ENCODE assay signal across 8 cellular contexts in the genomic region with DNA sequence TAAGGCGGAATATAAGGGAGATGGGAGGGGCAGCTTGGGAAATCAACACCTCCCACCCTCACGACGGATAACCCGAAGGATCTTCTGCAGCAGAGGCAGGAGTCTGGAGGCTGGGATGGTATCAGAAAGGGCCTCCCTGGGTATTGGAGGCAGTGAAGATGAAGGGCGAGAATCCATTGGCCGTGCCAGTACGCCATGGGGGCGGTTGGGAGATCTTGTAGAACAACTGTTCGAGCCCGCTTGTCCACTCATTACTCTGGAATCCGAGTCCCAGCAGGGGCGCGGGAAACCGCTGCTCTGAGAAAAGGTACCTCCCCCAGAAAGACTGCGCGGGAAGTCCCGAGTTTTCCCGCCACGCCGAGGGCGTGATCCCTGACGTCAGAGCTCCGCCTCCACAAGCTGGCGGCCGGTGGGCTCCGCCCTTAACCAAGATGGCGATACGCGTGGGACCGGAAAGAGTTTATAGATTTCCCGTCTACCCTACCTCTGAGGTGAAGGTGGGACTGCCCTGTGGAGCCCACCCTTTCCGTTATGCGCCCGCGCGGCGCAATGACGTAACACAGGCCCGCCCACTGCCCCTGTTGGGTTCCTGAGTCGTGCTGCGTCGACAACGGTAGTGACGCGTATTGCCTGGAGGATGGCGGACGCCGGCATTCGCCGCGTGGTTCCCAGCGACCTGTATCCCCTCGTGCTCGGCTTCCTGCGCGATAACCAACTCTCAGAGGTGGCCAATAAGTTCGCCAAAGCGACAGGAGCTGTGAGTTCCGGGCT. TPM values are rescaled to one million over a fixed set of nuclear protein-coding genes. Genes with fewer than 3 reads are reported as not detected.
DNase-seq lines count a peak whose midpoint lies in the region; ATAC-seq and TF ChIP-seq lines count a peak whose summit lies in the region.

A gene (plus strand): TSS at position 616 of the 771 bp plus-strand sequence. CDS start 22 bp downstream, at position 638.

- peaks cover 27% of the 10 kb centered on the region for H4K20me1 ChIP-seq in SK-N-SH (ENCODE audit: insufficient read depth)

- H3K36me3 ChIP-seq in SK-N-SH (replicated peaks in 1 of 2; ENCODE audit: control insufficient read depth in 1 of 2, insufficient read depth in 2 of 2, low read length in 1 of 2) = peaks cover 36 to 54% of the 10 kb centered on the region in 2 experiments
- H3K36me3 ChIP-seq in gastroesophageal sphincter = peaks cover 0 to 65% of the 10 kb centered on the region in 2 donors
- H3K36me3 ChIP-seq in neutrophil = peaks cover 4% of the 10 kb centered on the region

- peaks cover 47% of the 10 kb centered on the region for H3K79me2 ChIP-seq in SK-N-SH (ENCODE audit: insufficient read depth)

- no peaks in the 10 kb centered on the region for H3K9me2 ChIP-seq in SK-N-SH

- H2AFZ ChIP-seq in SK-N-SH (ENCODE audit: low read depth) = peak within 1 kb of the TSS; percentile 76; the same call in 1 of the 2 replicates

- TF ChIP-seq EP300 in SK-N-SH (IDR thresholded peaks at IDR 0.05; ENCODE audit: borderline replicate concordance in 1 of 2, low read depth in 1 of 2, low read length in 1 of 2) (0 out of 4 replicates have a peak, but pooled peaks of 1 of the 2 experiments have one; percentile 15), gastroesophageal sphincter (IDR thresholded peaks at IDR 0.05) (peak; percentile 29)

- TF ChIP-seq POLR2A in gastroesophageal sphincter (IDR thresholded peaks at IDR 0.05) = peak; percentile 71 to 87

- H3K4me3 ChIP-seq in SK-N-SH (ENCODE audit: low read depth in 2 of 2, low read length in 1 of 2) (peak within 1 kb of the TSS; percentile 81 to 91), gastroesophageal sphincter (peak within 1 kb of the TSS; percentile 71 to 74), neutrophil (ENCODE audit: low read depth in 1 of 2, low read length in 1 of 2) (peak within 1 kb of the TSS; percentile 80 to 94)

- H3K9ac ChIP-seq in SK-N-SH = peak within 1 kb of the TSS; percentile 91

- H3K4me2 ChIP-seq in SK-N-SH = peak within 1 kb of the TSS; percentile 93

- WGBS in SK-N-SH (ENCODE audit: low lambda C conversion rate) = 7% methylated on average over 34 of the region's 59 CpGs
- 10 to 16% methylated on average over 7 to 18 of the region's 59 CpGs for WGBS in gastroesophageal sphincter (ENCODE audit: low coverage in 1 of 2), 2 donors

- POLR2A ChIA-PET in SK-N-SH (lab: Yijun Ruan, JAX) = interaction anchor here (0.7 to 2.7 kb wide), 2 partner anchors 14 to 33 kb away, joined by 3 to 12 read pairs; no protein-coding TSS in a partner anchor

- CTCF ChIA-PET in SK-N-SH (lab: Yijun Ruan, JAX) = interaction anchor here (0.7 to 1.6 kb wide), 7 partner anchors 8 to 78 kb away, joined by 3 to 6 read pairs (median 3); a partner anchor contains a TSS

- no peaks in the 10 kb centered on the region for H3K9me3 ChIP-seq in SK-N-SH
- H3K9me3 ChIP-seq in gastroesophageal sphincter = no peaks in the 10 kb centered on the region
- H3K9me3 ChIP-seq in neutrophil = no peaks in the 10 kb centered on the region

- TF ChIP-seq CTCF in SK-N-SH (IDR thresholded peaks at IDR 0.05) (no peak), gastroesophageal sphincter (IDR thresholded peaks at IDR 0.05) (peak in 1 of 4 experiments; percentile 1), neutrophil (IDR thresholded peaks at IDR 0.05) (no peak)

- H3K27me3 ChIP-seq in SK-N-SH (ENCODE audit: insufficient read depth) (no peaks in the 10 kb centered on the region), gastroesophageal sphincter (no peaks in the 10 kb centered on the region), neutrophil (no peaks in the 10 kb centered on the region)

- ATAC-seq in HG02571 (IDR thresholded peaks at IDR 0.05; ENCODE audit: unreplicated experiment) (peak; percentile 86), gastroesophageal sphincter (peak; percentile 98)

- peak; percentile 97 for DNase-seq in GM04504 (ENCODE audit: low read depth)
- DNase-seq in NCI-H1048 (lab: John Stamatoyannopoulos, UW) = peak; percentile 96
- DNase-seq in SK-N-SH = peak; percentile 95
- DNase-seq in activated naive CD4-positive, alpha-beta T cell treated with anti-CD3 and anti-CD28 coated beads, Interleukin-2, amount 50 U/mL, for 16 hours = peak; percentile 99
- peak; percentile 87 to 99 (median 95) for DNase-seq in substantia nigra (lab: John Stamatoyannopoulos, UW)

- peaks cover 50% of the 10 kb centered on the region for H3F3A ChIP-seq in SK-N-SH (replicated peaks; ENCODE audit: insufficient read depth)

- no peak for TF ChIP-seq RAD21 in SK-N-SH (IDR thresholded peaks at IDR 0.05; ENCODE audit: low read length)

- H3K4me1 ChIP-seq in SK-N-SH (ENCODE audit: control insufficient read depth in 1 of 2, insufficient read depth in 2 of 2, low read depth in 1 of 2, low read length in 1 of 2) = peaks cover 7 to 15% of the 10 kb centered on the region in 2 experiments; a peak in 2 of 4 replicates
- H3K4me1 ChIP-seq in gastroesophageal sphincter = peaks cover 0 to 33% (median 6%) of the 10 kb centered on the region in 3 donors
- peaks cover 11 to 18% of the 10 kb centered on the region in 2 experiments for H3K4me1 ChIP-seq in neutrophil (ENCODE audit: control insufficient read depth in 1 of 2, insufficient read depth in 1 of 2, low read depth in 1 of 2, low read length in 1 of 2)

- H3K27ac ChIP-seq in SK-N-SH (ENCODE audit: low read depth in 2 of 2, low read length in 1 of 2) = peak within 1 kb of the TSS; percentile 81 to 91
- H3K27ac ChIP-seq in gastroesophageal sphincter = peak within 1 kb of the TSS; percentile 83 to 94 (median 89)
- H3K27ac ChIP-seq in neutrophil = peak within 1 kb of the TSS; percentile 80
- peak within 1 kb of the TSS; percentile 73 for H3K27ac ChIP-seq in substantia nigra (ENCODE audit: low read depth, low read length, poor library complexity, severe bottlenecking)

TF ChIP-seq in SK-N-SH, 30 proteins besides CTCF, POLR2A, EP300 and RAD21 (continues in another document):
- TF ChIP-seq RCOR1 (IDR thresholded peaks at IDR 0.05; ENCODE audit: low read length) = peak; percentile 45; the same call in 1 of the 2 replicates
- peak; percentile 83 for TF ChIP-seq TAF1 (IDR thresholded peaks at IDR 0.05; ENCODE audit: borderline replicate concordance, low read depth, low read length)
- TF ChIP-seq, protein P1, sequence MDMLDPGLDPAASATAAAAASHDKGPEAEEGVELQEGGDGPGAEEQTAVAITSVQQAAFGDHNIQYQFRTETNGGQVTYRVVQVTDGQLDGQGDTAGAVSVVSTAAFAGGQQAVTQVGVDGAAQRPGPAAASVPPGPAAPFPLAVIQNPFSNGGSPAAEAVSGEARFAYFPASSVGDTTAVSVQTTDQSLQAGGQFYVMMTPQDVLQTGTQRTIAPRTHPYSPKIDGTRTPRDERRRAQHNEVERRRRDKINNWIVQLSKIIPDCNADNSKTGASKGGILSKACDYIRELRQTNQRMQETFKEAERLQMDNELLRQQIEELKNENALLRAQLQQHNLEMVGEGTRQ (IDR thresholded peaks at IDR 0.05; ENCODE audit: borderline replicate concordance, low read depth, low read length) = peak; percentile 14; the same call in 1 of the 2 replicates
- peak; percentile 55; the same call in 1 of the 2 replicates for TF ChIP-seq RXRA (IDR thresholded peaks at IDR 0.05; ENCODE audit: borderline replicate concordance, low read depth)
- TF ChIP-seq FOXJ3 (CRISPR knock-in tag; IDR thresholded peaks at IDR 0.05) = no peak
- TF ChIP-seq MEF2A (IDR thresholded peaks at IDR 0.05; ENCODE audit: borderline replicate concordance, low read depth) = no peak
- TF ChIP-seq, protein P2, sequence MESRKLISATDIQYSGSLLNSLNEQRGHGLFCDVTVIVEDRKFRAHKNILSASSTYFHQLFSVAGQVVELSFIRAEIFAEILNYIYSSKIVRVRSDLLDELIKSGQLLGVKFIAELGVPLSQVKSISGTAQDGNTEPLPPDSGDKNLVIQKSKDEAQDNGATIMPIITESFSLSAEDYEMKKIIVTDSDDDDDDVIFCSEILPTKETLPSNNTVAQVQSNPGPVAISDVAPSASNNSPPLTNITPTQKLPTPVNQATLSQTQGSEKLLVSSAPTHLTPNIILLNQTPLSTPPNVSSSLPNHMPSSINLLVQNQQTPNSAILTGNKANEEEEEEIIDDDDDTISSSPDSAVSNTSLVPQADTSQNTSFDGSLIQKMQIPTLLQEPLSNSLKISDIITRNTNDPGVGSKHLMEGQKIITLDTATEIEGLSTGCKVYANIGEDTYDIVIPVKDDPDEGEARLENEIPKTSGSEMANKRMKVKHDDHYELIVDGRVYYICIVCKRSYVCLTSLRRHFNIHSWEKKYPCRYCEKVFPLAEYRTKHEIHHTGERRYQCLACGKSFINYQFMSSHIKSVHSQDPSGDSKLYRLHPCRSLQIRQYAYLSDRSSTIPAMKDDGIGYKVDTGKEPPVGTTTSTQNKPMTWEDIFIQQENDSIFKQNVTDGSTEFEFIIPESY (IDR thresholded peaks at IDR 0.05; ENCODE audit: borderline replicate concordance, low read depth) = peak; percentile 87
- TF ChIP-seq TEAD4 (IDR thresholded peaks at IDR 0.05; ENCODE audit: borderline replicate concordance, insufficient read depth) = peak; percentile 64; the same call in 1 of the 2 replicates
- no peak for TF ChIP-seq GATA2 (CRISPR knock-in tag; IDR thresholded peaks at IDR 0.05)
- no peak for TF ChIP-seq EZH2phosphoT487 (IDR thresholded peaks at IDR 0.05; ENCODE audit: borderline replicate concordance, low read depth)
- TF ChIP-seq, protein P3, sequence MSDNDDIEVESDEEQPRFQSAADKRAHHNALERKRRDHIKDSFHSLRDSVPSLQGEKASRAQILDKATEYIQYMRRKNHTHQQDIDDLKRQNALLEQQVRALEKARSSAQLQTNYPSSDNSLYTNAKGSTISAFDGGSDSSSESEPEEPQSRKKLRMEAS (IDR thresholded peaks at IDR 0.05; ENCODE audit: low read depth) = peak; percentile 89
- peak; percentile 93 for TF ChIP-seq YY1 (IDR thresholded peaks at IDR 0.05; ENCODE audit: low read depth)
- TF ChIP-seq, protein P4, sequence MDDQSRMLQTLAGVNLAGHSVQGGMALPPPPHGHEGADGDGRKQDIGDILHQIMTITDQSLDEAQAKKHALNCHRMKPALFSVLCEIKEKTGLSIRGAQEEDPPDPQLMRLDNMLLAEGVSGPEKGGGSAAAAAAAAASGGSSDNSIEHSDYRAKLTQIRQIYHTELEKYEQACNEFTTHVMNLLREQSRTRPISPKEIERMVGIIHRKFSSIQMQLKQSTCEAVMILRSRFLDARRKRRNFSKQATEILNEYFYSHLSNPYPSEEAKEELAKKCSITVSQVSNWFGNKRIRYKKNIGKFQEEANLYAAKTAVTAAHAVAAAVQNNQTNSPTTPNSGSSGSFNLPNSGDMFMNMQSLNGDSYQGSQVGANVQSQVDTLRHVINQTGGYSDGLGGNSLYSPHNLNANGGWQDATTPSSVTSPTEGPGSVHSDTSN (IDR thresholded peaks at IDR 0.05) = peak; percentile 38; the same call in 1 of the 2 replicates
- peak; percentile 88 for TF ChIP-seq ELF1 (IDR thresholded peaks at IDR 0.05)

RNA-seq across cellular contexts. Expression of the gene that starts here (rescaled TPM):
- polyA plus RNA-seq in SK-N-SH (2012; rRNA removed) = 71.8 and 94.6 TPM in 2 replicates
- polyA plus RNA-seq in SK-N-SH (2012; cell fraction: cytosol; rRNA removed) = 83.4 and 99.2 TPM in 2 replicates
- polyA plus RNA-seq in SK-N-SH (2012; cell fraction: nucleus; rRNA removed) = 79.8 and 108 TPM in 2 replicates
- total RNA-seq in gastroesophageal sphincter = 10 to 100 TPM; 52.9 to 66.5 (median 57.2) TPM

Comparison
In these comparisons a context has a peak if more than half of its experiments do, and no peak if none do; other contexts are left out.
1. Peak in every context shown above with its lines: DNase-seq, ATAC-seq, H3K4me3 ChIP-seq and H3K27ac ChIP-seq.